ENCODE assay signal across 1 cellular context in genomic region chr4:4712800-4713528, GRCh38.
TF ChIP-seq lines count a peak whose summit lies in the region.

No MANE protein-coding gene starts in this region.

TF ChIP-seq in HepG2, 621 proteins besides CTCF, POLR2A, EP300 and RAD21 (continued from another document):
- TF ChIP-seq SALL1 (CRISPR knock-in tag; IDR thresholded peaks at IDR 0.05) (peak; percentile 64), SP5 (CRISPR knock-in tag; IDR thresholded peaks at IDR 0.05; ENCODE audit: borderline replicate concordance, low read depth) (peak; percentile 93), ARID4A (CRISPR knock-in tag; IDR thresholded peaks at IDR 0.05; ENCODE audit: borderline replicate concordance) (peak; percentile 28; the same call in 1 of the 2 replicates), PRDM15 (CRISPR knock-in tag; IDR thresholded peaks at IDR 0.05) (peak; percentile 44; the same call in 1 of the 2 replicates), ZGPAT (CRISPR knock-in tag; IDR thresholded peaks at IDR 0.05) (peak; percentile 72; the same call in 1 of the 2 replicates), AHDC1 (CRISPR knock-in tag; IDR thresholded peaks at IDR 0.05; ENCODE audit: borderline replicate concordance) (peak; percentile 35; the same call in 1 of the 2 replicates), TFDP2 (CRISPR knock-in tag; IDR thresholded peaks at IDR 0.05) (no peak), HOXA7 (CRISPR knock-in tag; IDR thresholded peaks at IDR 0.05) (no peak), ATF4 (CRISPR knock-in tag; IDR thresholded peaks at IDR 0.05) (0 out of 4 replicates have a peak, but pooled peaks of 1 of the 2 experiments have one; percentile 3), CENPBD1 (CRISPR knock-in tag; IDR thresholded peaks at IDR 0.05; ENCODE audit: borderline replicate concordance, low read depth) (no peak), ZMYM4 (CRISPR knock-in tag; IDR thresholded peaks at IDR 0.05) (peak; percentile 85), GFI1 (CRISPR knock-in tag; IDR thresholded peaks at IDR 0.05; ENCODE audit: borderline replicate concordance) (0 out of 2 replicates have a peak, but pooled peaks have one; percentile 25), ZNF746 (CRISPR knock-in tag; IDR thresholded peaks at IDR 0.05) (peak; percentile 79; the same call in 1 of the 2 replicates), ETV5 (CRISPR knock-in tag; IDR thresholded peaks at IDR 0.05; ENCODE audit: borderline replicate concordance) (peak; percentile 51; the same call in 1 of the 2 replicates), CREB1 (IDR thresholded peaks at IDR 0.05) (no peak), CREB1 (CRISPR knock-in tag; IDR thresholded peaks at IDR 0.05) (peak; percentile 65; the same call in 1 of the 2 replicates), PATZ1 (CRISPR knock-in tag; IDR thresholded peaks at IDR 0.05) (peak; percentile 85), FOXP1 (IDR thresholded peaks at IDR 0.05) (peak; percentile 93), FOXP1 (CRISPR knock-in tag; IDR thresholded peaks at IDR 0.05) (peak; percentile 99), HOXA3 (CRISPR knock-in tag; IDR thresholded peaks at IDR 0.05) (no peak), HMGXB3 (CRISPR knock-in tag; IDR thresholded peaks at IDR 0.05; ENCODE audit: borderline replicate concordance) (0 out of 2 replicates have a peak, but pooled peaks have one; percentile 7), KDM1A (CRISPR knock-in tag; IDR thresholded peaks at IDR 0.05) (no peak), MED1 (CRISPR knock-in tag; IDR thresholded peaks at IDR 0.05) (peak; percentile 67; the same call in 1 of the 2 replicates), ZNF605 (CRISPR knock-in tag; IDR thresholded peaks at IDR 0.05) (no peak), SKI (IDR thresholded peaks at IDR 0.05; ENCODE audit: partially characterized antibody) (peak; percentile 65), ZNF772 (CRISPR knock-in tag; IDR thresholded peaks at IDR 0.05) (no peak), NR2F6 (IDR thresholded peaks at IDR 0.05) (peak; percentile 81), NR2F6 (CRISPR knock-in tag; IDR thresholded peaks at IDR 0.05) (peak; percentile 84), ISL2 (CRISPR knock-in tag; IDR thresholded peaks at IDR 0.05) (peak; percentile 46; the same call in 1 of the 2 replicates), NR1H2 (CRISPR knock-in tag; IDR thresholded peaks at IDR 0.05; ENCODE audit: borderline replicate concordance, low read depth) (no peak)
